14 cellular contexts compared by ENCODE assay signal in the genomic region with DNA sequence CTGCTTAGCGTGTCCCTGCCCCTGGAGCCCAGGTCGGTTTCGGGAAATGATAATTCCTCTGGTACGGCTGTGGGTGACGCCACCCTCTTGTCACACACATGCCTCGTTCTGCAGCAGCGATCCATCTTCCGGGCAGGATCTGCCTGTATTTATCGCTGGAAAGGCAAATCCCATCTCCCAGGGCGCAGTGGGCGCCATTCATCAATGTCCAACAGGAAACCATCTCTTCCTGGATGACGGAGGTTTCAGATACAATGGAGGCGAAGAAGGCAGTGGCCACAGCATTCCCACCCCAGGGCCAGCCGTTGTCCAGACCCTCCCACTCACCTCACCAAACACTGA.
DNase-seq lines count a peak whose midpoint lies in the region; TF ChIP-seq lines count a peak whose summit lies in the region.
"Had no signal": no experiment of that assay in that cellular context is flagged by ENCODE, and none has a peak within 500 bp of the region (broad histone marks: within the 10 kb centered on the region; RNA-seq: fewer than 3 reads in every experiment).

No MANE protein-coding gene starts in this region.

- peak overlapping the region; percentile 10; the same call in 1 of the 2 replicates for H3K4me3 ChIP-seq in SJCRH30
- no peak overlapping the region for H3K4me3 ChIP-seq in endocrine pancreas (ENCODE audit: control insufficient read depth, insufficient read depth, low read length)
- no peak overlapping the region for H3K4me3 ChIP-seq in BE2C (ENCODE audit: low read depth, low read length)

- intact Hi-C loops in posterior vena cava (cut with DNase I), result loop anchor here in 1 of 2 donors (2.0 kb wide), 1 partner anchor 68 kb away; no protein-coding TSS in a partner anchor

- peak overlapping the region; percentile 21 for H3K9ac ChIP-seq in endocrine pancreas (ENCODE audit: control insufficient read depth, insufficient read depth, low read length)

- H3K36me3 ChIP-seq in SJCRH30 (no peaks in the 10 kb centered on the region), endocrine pancreas (ENCODE audit: control insufficient read depth, insufficient read depth, low read length) (no peaks in the 10 kb centered on the region), BE2C (no peaks in the 10 kb centered on the region)

- H3K36me3 Mint-ChIP-seq in type B pancreatic cell, result no peaks in the 10 kb centered on the region
- H3K36me3 Mint-ChIP-seq: CD4-positive, CD25-positive, alpha-beta regulatory T cell had no signal

- H3K9me3 ChIP-seq in SJCRH30 (replicated peaks), result no peaks in the 10 kb centered on the region
- no peaks in the 10 kb centered on the region for H3K9me3 ChIP-seq in endocrine pancreas (ENCODE audit: control insufficient read depth, low read length)
- H3K9me3 ChIP-seq in BE2C, result no peaks in the 10 kb centered on the region; the same call in 1 of the 2 replicates

- peaks cover 5% of the 10 kb centered on the region; the same call in 1 of the 2 replicates for H3K4me1 ChIP-seq in SJCRH30
- no peaks in the 10 kb centered on the region for H3K4me1 ChIP-seq in endocrine pancreas (ENCODE audit: control insufficient read depth, insufficient read depth, low read length)
- H3K4me1 ChIP-seq in BE2C, result no peaks in the 10 kb centered on the region

- H3K4me3 Mint-ChIP-seq in type B pancreatic cell, result peak overlapping the region; percentile 53
- H3K4me3 Mint-ChIP-seq: B cell; CD4-positive, CD25-positive, alpha-beta regulatory T cell had no signal

- DNase-seq in NCI-H2227 (lab: John Stamatoyannopoulos, UW; ENCODE audit: unreplicated experiment), result peak; percentile 36
- peak in 1 of 2 experiments; percentile 24 for DNase-seq in SJCRH30
- no peak for DNase-seq in type B pancreatic cell (ENCODE audit: extremely low spot score, unreplicated experiment)
- no peak for DNase-seq in BE2C
- no peak for DNase-seq in posterior vena cava (ENCODE audit: low spot score)
- no peak for DNase-seq in DMS79 (lab: John Stamatoyannopoulos, UW)
- DNase-seq: MV-4-11, NCI-H1436 treated with DMSO at 0.1 percent for 48 hours, NCI-H2029, NCI-H526 treated with DMSO at 0.1 percent for 48 hours had no signal

- H3K27me3 ChIP-seq in SJCRH30 (no peaks in the 10 kb centered on the region), endocrine pancreas (ENCODE audit: control insufficient read depth, insufficient read depth, low read length) (peaks cover 6% of the 10 kb centered on the region), BE2C (peaks cover 57% of the 10 kb centered on the region)

- H3K4me1 Mint-ChIP-seq in type B pancreatic cell (ENCODE audit: unreplicated experiment), result peaks cover 6% of the 10 kb centered on the region

- TF ChIP-seq CTCF in type B pancreatic cell (conservative IDR thresholded peaks at IDR 0.05) (no peak), BE2C (IDR thresholded peaks at IDR 0.05; ENCODE audit: low read depth, low read length) (no peak)

- H3K27ac ChIP-seq in SJCRH30, result no peak overlapping the region
- H3K27ac ChIP-seq: RWPE1 had no signal

- H3K27ac Mint-ChIP-seq in type B pancreatic cell, result peak overlapping the region; percentile 81
- H3K27ac Mint-ChIP-seq: B cell; CD4-positive, CD25-positive, alpha-beta regulatory T cell had no signal

- no peaks in the 10 kb centered on the region for H3K9me3 Mint-ChIP-seq in type B pancreatic cell

- H3K27me3 Mint-ChIP-seq in type B pancreatic cell, result peaks cover 57% of the 10 kb centered on the region
